ENCODE assay signal across 18 cellular contexts in the genomic region with DNA sequence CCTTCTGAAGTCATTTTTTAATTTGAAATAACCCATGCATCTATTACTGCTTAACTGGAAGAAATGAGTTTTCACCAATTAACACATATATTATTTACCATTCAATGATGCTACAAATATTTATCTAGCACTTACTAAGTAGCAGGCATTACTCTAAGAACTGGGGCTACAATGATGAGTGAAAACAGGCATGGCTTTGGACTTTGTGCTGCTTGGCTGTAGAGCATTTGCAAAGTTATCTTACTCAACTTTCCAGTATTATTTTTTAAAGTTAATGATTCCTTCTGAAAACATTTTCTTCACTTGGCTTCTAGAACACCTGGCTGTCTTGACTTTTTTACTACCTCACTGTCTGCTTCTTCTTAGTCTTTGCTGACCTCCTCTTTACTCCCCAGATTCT. TPM values are rescaled to one million over a fixed set of nuclear protein-coding genes. Genes with fewer than 3 reads are reported as not detected.
A peak's percentile ranks its signal among the peaks of the same experiment; 100 is the strongest.
DNase-seq lines count a peak whose midpoint lies in the region; ATAC-seq and TF ChIP-seq lines count a peak whose summit lies in the region.
"Had no signal": no experiment of that assay in that cellular context is flagged by ENCODE, and none has a peak within 500 bp of the region (broad histone marks: within the 10 kb centered on the region; RNA-seq: fewer than 3 reads in every experiment).

No MANE protein-coding gene starts in this region.

- H3K9me3 ChIP-seq in CD4-positive, alpha-beta T cell (ENCODE audit: control insufficient read depth, low read length): no peaks in the 10 kb centered on the region
- H3K9me3 ChIP-seq: MG63 had no signal

- H3K27ac Mint-ChIP-seq in CD4-positive, alpha-beta T cell: peak overlapping the region; percentile 13
- no peak overlapping the region for H3K27ac Mint-ChIP-seq in central memory CD8-positive, alpha-beta T cell (ENCODE audit: low read depth)
- peak overlapping the region; percentile 16 to 84 (median 37) for H3K27ac Mint-ChIP-seq in nephron
- H3K27ac Mint-ChIP-seq: GM23338 had no signal

- no peaks in the 10 kb centered on the region for H3K27me3 ChIP-seq in CD4-positive, alpha-beta T cell (ENCODE audit: control insufficient read depth, insufficient read depth, low read length)
- H3K27me3 ChIP-seq: MG63 had no signal

- DNase-seq in CD4-positive, alpha-beta T cell: no peak
- DNase-seq in G401 (ENCODE audit: low spot score) (peak; percentile 6), hippocampal formation (lab: John Stamatoyannopoulos, UW) (no peak)
- DNase-seq in central memory CD8-positive, alpha-beta T cell (ENCODE audit: low spot score in 2 of 2): no peak
- DNase-seq in activated CD4-positive, alpha-beta T cell treated with anti-CD3 and anti-CD28 coated beads for 4 hours: no peak
- DNase-seq: ACHN, AML-193, DMS79 treated with DMSO at 0.1 percent for 48 hours, MG63, NCI-H1092 treated with DMSO at 0.1 percent for 48 hours, NCI-H2081 treated with DMSO at 0.1 percent for 48 hours, NCI-H510A treated with DMSO at 0.1 percent for 48 hours, NCI-H82 had no signal

- no peak for TF ChIP-seq CTCF in CD4-positive, alpha-beta T cell (IDR thresholded peaks at IDR 0.05)
- TF ChIP-seq CTCF in nephron (IDR thresholded peaks at IDR 0.05; ENCODE audit: unreplicated experiment in 3 of 3): no peak

- no peak overlapping the region for H3K27ac ChIP-seq in CD4-positive, alpha-beta T cell (ENCODE audit: low read depth, low read length)
- H3K27ac ChIP-seq: KMS-11 had no signal

- POLR2A ChIA-PET in CD4-positive, alpha-beta T cell (lab: Charles Lee): no interaction called here

- ATAC-seq in CD4-positive, alpha-beta T cell (ENCODE audit: poor library complexity): no peak
- ATAC-seq in central memory CD8-positive, alpha-beta T cell (replicated peaks; ENCODE audit: extremely low read depth, poor library complexity, severe bottlenecking): no peak
- ATAC-seq in HG03521 (IDR thresholded peaks at IDR 0.05; ENCODE audit: unreplicated experiment): no peak
- ATAC-seq: GM12878, GM23338 had no signal

- no peaks in the 10 kb centered on the region for H3K9me3 Mint-ChIP-seq in CD4-positive, alpha-beta T cell
- no peaks in the 10 kb centered on the region for H3K9me3 Mint-ChIP-seq in central memory CD8-positive, alpha-beta T cell
- no peaks in the 10 kb centered on the region for H3K9me3 Mint-ChIP-seq in nephron
- H3K9me3 Mint-ChIP-seq: GM23338 had no signal

- CTCF ChIA-PET in CD4-positive, alpha-beta T cell (lab: Charles Lee): no interaction called here

- peaks cover 38% of the 10 kb centered on the region for H3K36me3 Mint-ChIP-seq in CD4-positive, alpha-beta T cell (ENCODE audit: low read depth)
- H3K36me3 Mint-ChIP-seq in central memory CD8-positive, alpha-beta T cell (ENCODE audit: insufficient read depth): peaks cover 14% of the 10 kb centered on the region
- peaks cover 45% of the 10 kb centered on the region for H3K36me3 Mint-ChIP-seq in nephron (ENCODE audit: low read depth)

- H3K4me1 Mint-ChIP-seq in CD4-positive, alpha-beta T cell (ENCODE audit: low read depth): peaks cover 24% of the 10 kb centered on the region
- peaks cover 18% of the 10 kb centered on the region for H3K4me1 Mint-ChIP-seq in central memory CD8-positive, alpha-beta T cell
- no peaks in the 10 kb centered on the region for H3K4me1 Mint-ChIP-seq in nephron

- H3K27me3 Mint-ChIP-seq in CD4-positive, alpha-beta T cell: peaks cover 3% of the 10 kb centered on the region
- no peaks in the 10 kb centered on the region for H3K27me3 Mint-ChIP-seq in central memory CD8-positive, alpha-beta T cell
- H3K27me3 Mint-ChIP-seq in nephron (ENCODE audit: low read depth): no peaks in the 10 kb centered on the region

- peak overlapping the region; percentile 78 for H3K4me3 Mint-ChIP-seq in CD4-positive, alpha-beta T cell
- H3K4me3 Mint-ChIP-seq in central memory CD8-positive, alpha-beta T cell: peak overlapping the region; percentile 83
- H3K4me3 Mint-ChIP-seq in nephron: peak overlapping the region; percentile 89 to 91 (median 90)

- intact Hi-C loops in CD4-positive, alpha-beta T cell (cut with DNase I, micrococcal nuclease): loop anchor here in 1 of 2 experiments (2.0 kb wide), 1 partner anchor 67 kb away; a partner anchor contains a TSS

- in situ Hi-C loops in G401 (cut with HindIII; ENCODE audit: low sequenced_read_pairs): no loop called here

RNA-seq across cellular contexts. Expression of a gene that starts 1.8 kb away (rescaled TPM):
- 1 to 10 TPM; 2.4 to 2.6 TPM for total RNA-seq in CD4-positive, alpha-beta T cell
- 1.6 and 1.8 TPM in 2 replicates for total RNA-seq in G401 (2014; rRNA removed; shearing (Covaris generic))

RNA-seq across cellular contexts. Expression of a gene that starts 49.9 kb away (rescaled TPM):
- 10 to 100 TPM; 14.6 to 16.4 TPM for total RNA-seq in CD4-positive, alpha-beta T cell
- total RNA-seq in G401 (2014; rRNA removed; shearing (Covaris generic)): 19.7 TPM in 2 replicates

RNA-seq across cellular contexts. Expression of a gene that starts 59.4 kb away (rescaled TPM):
- under 1 TPM; 0.03 to 0.20 TPM for total RNA-seq in CD4-positive, alpha-beta T cell
- 12.8 and 14.8 TPM in 2 replicates for total RNA-seq in G401 (2014; rRNA removed; shearing (Covaris generic))

Comparison
In these comparisons a context has a peak if more than half of its experiments do, and no peak if none do; other contexts are left out.
1. RNA of a gene that starts 59.4 kb away (total RNA-seq): 12.8 to 14.8 TPM in G401; 0.03 to 0.20 TPM in CD4-positive, alpha-beta T cell; every median in the first group is over 10 times any median in the second.
2. Peak in every context shown above with its lines, with median percentiles within 50 percentile points of each other: H3K4me3 Mint-ChIP-seq.